In the genomic region with DNA sequence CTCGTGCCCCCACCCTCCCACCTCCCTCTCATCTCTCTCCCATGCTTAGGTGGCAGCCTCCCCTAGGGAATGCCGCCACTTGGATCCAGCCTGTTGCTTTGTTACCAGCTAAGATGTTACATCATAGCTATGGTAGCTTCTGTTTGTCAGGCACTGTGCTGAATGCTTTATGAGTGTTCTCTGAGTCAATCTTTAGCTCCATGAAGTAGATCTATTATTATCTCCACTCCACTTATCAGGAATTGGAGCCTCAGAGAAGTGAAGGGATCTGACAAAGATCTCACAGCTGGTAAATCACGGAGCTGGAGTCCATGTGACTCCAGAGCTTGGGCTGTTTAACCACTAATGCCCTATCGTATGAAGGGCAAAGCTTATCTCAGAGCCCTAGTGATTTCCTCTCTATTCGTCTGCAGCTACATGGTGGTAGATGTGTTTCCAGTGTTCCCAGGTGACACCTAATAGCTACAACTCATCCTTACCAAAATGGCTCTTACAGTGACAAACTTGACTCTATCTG, we compare ENCODE assay signal across 11 cellular contexts. TPM values are rescaled to one million over a fixed set of nuclear protein-coding genes. Genes with fewer than 3 reads are reported as not detected.
DNase-seq lines count a peak whose midpoint lies in the region; ATAC-seq lines count a peak whose summit lies in the region.
"Had no signal": no experiment of that assay in that cellular context is flagged by ENCODE, and none has a peak within 500 bp of the region (broad histone marks: within the 10 kb centered on the region; RNA-seq: fewer than 3 reads in every experiment).

No MANE protein-coding gene starts in this region.

- peak overlapping the region; percentile 10 for H3K27ac ChIP-seq in angular gyrus (ENCODE audit: low read depth, low read length)

- peaks cover 2 to 8% of the 10 kb centered on the region in 2 donors for H3K4me1 Mint-ChIP-seq in stimulated activated naive B cell treated with anti-CD40 and anti-IgM and Interleukin-4, amounts not matched to agents 10 μg/mL and 1 μg/mL and 100 μg/mL, for 72 hours

- peak; percentile 55 to 80 for ATAC-seq in left cardiac atrium
- no peak for ATAC-seq in stimulated activated naive B cell treated with anti-CD40 and anti-IgM and Interleukin-4, amounts not matched to agents 10 μg/mL and 1 μg/mL and 100 μg/mL, for 72 hours (replicated peaks)
- no peak for ATAC-seq in GM19023 (IDR thresholded peaks at IDR 0.05; ENCODE audit: unreplicated experiment)

- H3K4me3 Mint-ChIP-seq in stimulated activated naive B cell treated with anti-CD40 and anti-IgM and Interleukin-4, amounts not matched to agents 10 μg/mL and 1 μg/mL and 100 μg/mL, for 72 hours, result no peak overlapping the region

- peaks cover 0 to 23% of the 10 kb centered on the region in 2 donors for H3K27me3 Mint-ChIP-seq in stimulated activated naive B cell treated with anti-CD40 and anti-IgM and Interleukin-4, amounts not matched to agents 10 μg/mL and 1 μg/mL and 100 μg/mL, for 72 hours

- peaks cover 4 to 12% of the 10 kb centered on the region in 2 donors for H3K36me3 Mint-ChIP-seq in stimulated activated naive B cell treated with anti-CD40 and anti-IgM and Interleukin-4, amounts not matched to agents 10 μg/mL and 1 μg/mL and 100 μg/mL, for 72 hours

- peak overlapping the region; percentile 20 for H3K27ac Mint-ChIP-seq in stimulated activated naive B cell treated with anti-CD40 and anti-IgM and Interleukin-4, amounts not matched to agents 10 μg/mL and 1 μg/mL and 100 μg/mL, for 72 hours

- H3K9me3 Mint-ChIP-seq in stimulated activated naive B cell treated with anti-CD40 and anti-IgM and Interleukin-4, amounts not matched to agents 10 μg/mL and 1 μg/mL and 100 μg/mL, for 72 hours, result peaks cover 0 to 3% of the 10 kb centered on the region in 2 donors

- DNase-seq in HT1080 (ENCODE audit: low read depth), result peak; percentile 71
- no peak for DNase-seq in left cardiac atrium
- DNase-seq in stimulated activated naive B cell treated with anti-CD40 and anti-IgM and Interleukin-4, amounts not matched to agents 10 μg/mL and 1 μg/mL and 100 μg/mL, for 72 hours, result no peak
- no peak for DNase-seq in NCI-H2081 treated with DMSO at 0.1 percent for 48 hours (lab: John Stamatoyannopoulos, UW)
- DNase-seq in CD1c-positive myeloid dendritic cell (ENCODE audit: extremely low spot score), result no peak
- DNase-seq: activated CD4-positive, alpha-beta T cell treated with anti-CD3 and anti-CD28 coated beads, Interleukin-2, amount 50 U/mL, for 4 hours; activated gamma-delta T cell treated with Interleukin-2 at 50 U/mL for 16 hours; Calu3; NCI-H774 had no signal

- intact Hi-C loops in left cardiac atrium (cut with DNase I), result no loop called here

RNA-seq across cellular contexts. Expression of gene GARNL3, which starts 54.1 kb away (rescaled TPM):
- total RNA-seq in HT1080 (2014; rRNA removed; shearing (Covaris generic)), result 1.2 and 1.5 TPM in 2 replicates
- polyA plus RNA-seq in HT1080 (2015; cell fraction: cytosol; rRNA removed), result 0.90 and 1.5 TPM in 2 replicates
- 2.7 and 3.6 TPM in 2 replicates for polyA plus RNA-seq in HT1080 (2015; cell fraction: nucleus; rRNA removed)
- 10 to 100 TPM; 10.0 to 11.2 TPM for total RNA-seq in left cardiac atrium

Comparison
In these comparisons a context has a peak if more than half of its experiments do, and no peak if none do; other contexts are left out.
1. ATAC-seq: peak in left cardiac atrium (2 of 2); none in stimulated activated naive B cell treated with anti-CD40 and anti-IgM and Interleukin-4, amounts not matched to agents 10 μg/mL and 1 μg/mL and 100 μg/mL, for 72 hours (0 of 2) and GM19023 (single experiment).